ENCODE assay signal across 23 cellular contexts in the genomic region with DNA sequence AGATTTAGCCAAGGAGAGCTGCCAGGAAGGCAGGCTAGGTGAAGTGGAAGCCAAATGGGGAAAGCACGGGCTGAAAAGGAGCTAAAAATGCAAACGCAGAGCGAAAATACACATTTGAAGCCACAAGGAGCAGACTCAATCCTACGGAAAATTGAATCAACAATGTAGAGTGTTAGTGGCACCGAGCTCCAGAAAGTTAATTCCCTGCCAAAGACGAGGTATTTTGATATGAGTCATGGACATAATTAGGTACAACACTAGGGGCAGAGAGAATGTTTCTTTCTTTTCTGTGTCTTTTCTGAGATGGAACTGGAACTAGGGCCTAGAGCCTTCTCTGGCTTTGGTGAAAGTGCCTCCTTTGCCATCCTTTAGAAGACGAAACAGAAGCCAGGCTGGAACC. TPM values are rescaled to one million over a fixed set of nuclear protein-coding genes. Genes with fewer than 3 reads are reported as not detected.
DNase-seq lines count a peak whose midpoint lies in the region; ATAC-seq, FAIRE-seq and TF ChIP-seq lines count a peak whose summit lies in the region.
"Had no signal": no experiment of that assay in that cellular context is flagged by ENCODE, and none has a peak within 500 bp of the region (broad histone marks: within the 10 kb centered on the region; RNA-seq: fewer than 3 reads in every experiment).

No MANE protein-coding gene starts in this region.

- in situ Hi-C loops in KBM-7 (cut with MboI; ENCODE audit: low pct_unique_long_range_greater_than_20kb, low sequenced_read_pairs) = no loop called here

- intact Hi-C loops in heart right ventricle (cut with DNase I) (no loop called here), Right ventricle myocardium superior (cut with DNase I) (no loop called here), upper lobe of right lung (cut with DNase I) (no loop called here)
- intact Hi-C loops in activated CD4-positive, alpha-beta T cell treated with anti-CD3 and anti-CD28 coated beads for 36 hours (cut with DNase I, micrococcal nuclease) = no loop called here

- H3K9me3 ChIP-seq in heart right ventricle (peaks cover 0 to 5% (median 0%) of the 10 kb centered on the region in 11 donors), astrocyte (ENCODE audit: insufficient read depth, low read depth, low read length) (peaks cover 4% of the 10 kb centered on the region), gastroesophageal sphincter (peaks cover 0 to 1% (median 0%) of the 10 kb centered on the region in 3 donors), upper lobe of right lung (peaks cover under 1% of the 10 kb centered on the region)
- H3K9me3 ChIP-seq: pancreas, upper lobe of left lung had no signal

- FAIRE-seq in astrocyte (lab: Jason Lieb, UNC) = peak; percentile 69
- FAIRE-seq: A204.1, G401.6, pancreas had no signal

- H3K36me3 ChIP-seq in heart right ventricle = no peaks in the 10 kb centered on the region
- H3K36me3 ChIP-seq in astrocyte (ENCODE audit: insufficient read depth, low read length) = no peaks in the 10 kb centered on the region
- H3K36me3 ChIP-seq in gastroesophageal sphincter = no peaks in the 10 kb centered on the region
- H3K36me3 ChIP-seq in upper lobe of right lung = no peaks in the 10 kb centered on the region
- H3K36me3 ChIP-seq: brain microvascular endothelial cell, pancreas, upper lobe of left lung had no signal

- DNase-seq in heart right ventricle (no peak), Right ventricle myocardium superior (no peak), astrocyte (ENCODE audit: low read depth) (peak; percentile 67), upper lobe of right lung (no peak), HPDE6-E6E7 (ENCODE audit: extremely low spot score) (no peak), KBM-7 (no peak)
- no peak for DNase-seq in activated CD4-positive, alpha-beta T cell treated with anti-CD3 and anti-CD28 coated beads for 36 hours
- DNase-seq: activated naive CD4-positive, alpha-beta T cell treated with Interleukin-2 at 50 U/mL for 16 hours; brain microvascular endothelial cell; effector CD4-positive, alpha-beta T cell; NCI-H1694; pancreas; SIG-M5; stimulated activated CD4-positive, alpha-beta T cell treated with anti-CD3 and anti-CD28 coated beads, Interleukin-12 subunit alpha, Interleukin-12 subunit beta, amount 100 ng/mL, for 4 hours; stimulated activated naive B cell treated with anti-CD40 and anti-IgM and Interleukin-4, amounts not matched to agents 10 μg/mL and 1 μg/mL and 100 μg/mL, for 72 hours; T1000; upper lobe of left lung had no signal

- H4K20me1 ChIP-seq in astrocyte (ENCODE audit: insufficient read depth, low read length) = no peaks in the 10 kb centered on the region

- H3K4me3 ChIP-seq in heart right ventricle (no peak overlapping the region), astrocyte (ENCODE audit: insufficient read depth, low read depth, low read length) (no peak overlapping the region), gastroesophageal sphincter (no peak overlapping the region), upper lobe of right lung (no peak overlapping the region)
- H3K4me3 ChIP-seq: GM23338, pancreas, upper lobe of left lung had no signal

- H3K36me3 Mint-ChIP-seq in astrocyte (ENCODE audit: low read depth, unreplicated experiment) = no peaks in the 10 kb centered on the region
- H3K36me3 Mint-ChIP-seq in activated CD4-positive, alpha-beta T cell treated with anti-CD3 and anti-CD28 coated beads for 36 hours (ENCODE audit: low read depth) = no peaks in the 10 kb centered on the region

- peaks cover 2% of the 10 kb centered on the region for H3K9me3 Mint-ChIP-seq in astrocyte (ENCODE audit: unreplicated experiment)
- H3K9me3 Mint-ChIP-seq in activated CD4-positive, alpha-beta T cell treated with anti-CD3 and anti-CD28 coated beads for 36 hours (ENCODE audit: low read depth) = no peaks in the 10 kb centered on the region
- H3K9me3 Mint-ChIP-seq: GM23338 had no signal

- TF ChIP-seq CTCF in heart right ventricle (IDR thresholded peaks at IDR 0.05) (no peak), astrocyte (IDR thresholded peaks at IDR 0.05; ENCODE audit: insufficient read depth, low read depth, low read length) (no peak), gastroesophageal sphincter (IDR thresholded peaks at IDR 0.05) (peak in 1 of 4 experiments; percentile 43), upper lobe of right lung (IDR thresholded peaks at IDR 0.05) (peak; percentile 5)

- H3K4me1 Mint-ChIP-seq in astrocyte (ENCODE audit: low read depth, unreplicated experiment) = no peaks in the 10 kb centered on the region
- H3K4me1 Mint-ChIP-seq in activated CD4-positive, alpha-beta T cell treated with anti-CD3 and anti-CD28 coated beads for 36 hours = no peaks in the 10 kb centered on the region
- H3K4me1 Mint-ChIP-seq: GM23338; stimulated activated naive B cell treated with anti-CD40 and anti-IgM and Interleukin-4, amounts not matched to agents 10 μg/mL and 1 μg/mL and 100 μg/mL, for 72 hours had no signal

- peak overlapping the region in 3 of 10 donors; percentile 38 to 72 (median 66) for H3K27ac ChIP-seq in heart right ventricle
- H3K27ac ChIP-seq in astrocyte (ENCODE audit: low read depth, low read length) = no peak overlapping the region
- peak overlapping the region in 3 of 4 donors; percentile 53 to 66 (median 60) for H3K27ac ChIP-seq in gastroesophageal sphincter
- H3K27ac ChIP-seq in upper lobe of right lung = no peak overlapping the region
- H3K27ac ChIP-seq: brain microvascular endothelial cell, pancreas, upper lobe of left lung had no signal

- peaks cover 30% of the 10 kb centered on the region for H3K27me3 Mint-ChIP-seq in astrocyte (ENCODE audit: low read depth, unreplicated experiment)
- H3K27me3 Mint-ChIP-seq in activated CD4-positive, alpha-beta T cell treated with anti-CD3 and anti-CD28 coated beads for 36 hours = peaks cover 13% of the 10 kb centered on the region

- POLR2A ChIA-PET in activated CD4-positive, alpha-beta T cell treated with anti-CD3 and anti-CD28 coated beads for 36 hours (lab: Charles Lee) = no interaction called here

- TF ChIP-seq POLR2A in gastroesophageal sphincter (IDR thresholded peaks at IDR 0.05) = no peak

- H3K9ac ChIP-seq in astrocyte (ENCODE audit: low read length) = no peak overlapping the region

- H3K27me3 ChIP-seq in heart right ventricle (peaks cover 0 to 7% (median 0%) of the 10 kb centered on the region in 7 donors), astrocyte (ENCODE audit: insufficient read depth, low read length) (peaks cover 2% of the 10 kb centered on the region), gastroesophageal sphincter (peaks cover 8% of the 10 kb centered on the region), upper lobe of right lung (no peaks in the 10 kb centered on the region)
- H3K27me3 ChIP-seq: brain microvascular endothelial cell, pancreas, upper lobe of left lung had no signal

- no peak overlapping the region for H3K27ac Mint-ChIP-seq in astrocyte (ENCODE audit: unreplicated experiment)
- H3K27ac Mint-ChIP-seq in activated CD4-positive, alpha-beta T cell treated with anti-CD3 and anti-CD28 coated beads for 36 hours = no peak overlapping the region
- H3K27ac Mint-ChIP-seq: GM23338; stimulated activated naive B cell treated with anti-CD40 and anti-IgM and Interleukin-4, amounts not matched to agents 10 μg/mL and 1 μg/mL and 100 μg/mL, for 72 hours had no signal

- CTCF ChIA-PET in activated CD4-positive, alpha-beta T cell treated with anti-CD3 and anti-CD28 coated beads for 36 hours (lab: Charles Lee) = no interaction called here

- no peak overlapping the region for H2AFZ ChIP-seq in astrocyte (ENCODE audit: low read depth, low read length)
- H2AFZ ChIP-seq: GM23338 had no signal

- H3K4me2 ChIP-seq in astrocyte (ENCODE audit: low read length) = peak overlapping the region; percentile 37
- H3K4me2 ChIP-seq: GM23338 had no signal

- WGBS in heart right ventricle, 2 donors = 67 to 69% methylated on average over 7 of the region's 7 CpGs
- WGBS in gastroesophageal sphincter (ENCODE audit: low coverage in 1 of 2), 2 donors = 30 to 46% methylated on average over 5 to 7 of the region's 7 CpGs

- H3K79me2 ChIP-seq in astrocyte (ENCODE audit: insufficient read depth, low read length) = no peaks in the 10 kb centered on the region

- H3K4me3 Mint-ChIP-seq in astrocyte (ENCODE audit: unreplicated experiment) = no peak overlapping the region
- no peak overlapping the region for H3K4me3 Mint-ChIP-seq in activated CD4-positive, alpha-beta T cell treated with anti-CD3 and anti-CD28 coated beads for 36 hours
- H3K4me3 Mint-ChIP-seq: GM23338; stimulated activated naive B cell treated with anti-CD40 and anti-IgM and Interleukin-4, amounts not matched to agents 10 μg/mL and 1 μg/mL and 100 μg/mL, for 72 hours had no signal

- ATAC-seq in heart right ventricle (peak in 5 of 8 donors; percentile 25 to 62 (median 55)), Right ventricle myocardium superior (ENCODE audit: poor library complexity) (no peak), gastroesophageal sphincter (peak; percentile 58), upper lobe of right lung (no peak)
- no peak for ATAC-seq in activated CD4-positive, alpha-beta T cell treated with anti-CD3 and anti-CD28 coated beads for 36 hours
- ATAC-seq: GM23338; pancreas; stimulated activated naive B cell treated with anti-CD40 and anti-IgM and Interleukin-4, amounts not matched to agents 10 μg/mL and 1 μg/mL and 100 μg/mL, for 72 hours had no signal

- H3K4me1 ChIP-seq in heart right ventricle = peaks cover 0 to 9% (median 0%) of the 10 kb centered on the region in 9 donors
- H3K4me1 ChIP-seq in astrocyte (ENCODE audit: insufficient read depth, low read length) = no peaks in the 10 kb centered on the region
- H3K4me1 ChIP-seq in gastroesophageal sphincter = peaks cover 0 to 15% (median 2%) of the 10 kb centered on the region in 3 donors
- H3K4me1 ChIP-seq in upper lobe of right lung = no peaks in the 10 kb centered on the region
- H3K4me1 ChIP-seq: pancreas, upper lobe of left lung had no signal

- TF ChIP-seq EP300 in gastroesophageal sphincter (IDR thresholded peaks at IDR 0.05) = no peak

RNA-seq across cellular contexts. Expression of a gene that starts 20.7 kb away (rescaled TPM):
- 10 to 100 TPM in 1 of 10 donors, 1 to 10 TPM in 3, under 1 TPM in 3, not detected in 3; 0.68 to 14.6 (median 3.4) TPM for total RNA-seq in heart right ventricle
- not detected for polyA plus RNA-seq in heart right ventricle
- total RNA-seq in Right ventricle myocardium superior = not detected
- not detected in 2 replicates for total RNA-seq in astrocyte
- total RNA-seq in gastroesophageal sphincter = 1 to 10 TPM in 1 of 4 donors, not detected in 3; 1.0 TPM
- 1.6 TPM for total RNA-seq in upper lobe of right lung
- total RNA-seq in activated CD4-positive, alpha-beta T cell treated with anti-CD3 and anti-CD28 coated beads for 36 hours = not detected
- total RNA-seq: fibroblast of villous mesenchyme, liver had no signal
- polyA plus RNA-seq: liver had no signal

Comparison
In these comparisons a context has a peak if more than half of its experiments do, and no peak if none do; other contexts are left out.
1. ATAC-seq: peak in heart right ventricle (5 of 8) and gastroesophageal sphincter (single experiment); none in Right ventricle myocardium superior (single experiment), upper lobe of right lung (single experiment) and activated CD4-positive, alpha-beta T cell treated with anti-CD3 and anti-CD28 coated beads for 36 hours (single experiment).
2. H3K27ac ChIP-seq: peak in gastroesophageal sphincter (3 of 4); none in astrocyte (single experiment) and upper lobe of right lung (single experiment).